13 cellular contexts compared by ENCODE assay signal in the genomic region with DNA sequence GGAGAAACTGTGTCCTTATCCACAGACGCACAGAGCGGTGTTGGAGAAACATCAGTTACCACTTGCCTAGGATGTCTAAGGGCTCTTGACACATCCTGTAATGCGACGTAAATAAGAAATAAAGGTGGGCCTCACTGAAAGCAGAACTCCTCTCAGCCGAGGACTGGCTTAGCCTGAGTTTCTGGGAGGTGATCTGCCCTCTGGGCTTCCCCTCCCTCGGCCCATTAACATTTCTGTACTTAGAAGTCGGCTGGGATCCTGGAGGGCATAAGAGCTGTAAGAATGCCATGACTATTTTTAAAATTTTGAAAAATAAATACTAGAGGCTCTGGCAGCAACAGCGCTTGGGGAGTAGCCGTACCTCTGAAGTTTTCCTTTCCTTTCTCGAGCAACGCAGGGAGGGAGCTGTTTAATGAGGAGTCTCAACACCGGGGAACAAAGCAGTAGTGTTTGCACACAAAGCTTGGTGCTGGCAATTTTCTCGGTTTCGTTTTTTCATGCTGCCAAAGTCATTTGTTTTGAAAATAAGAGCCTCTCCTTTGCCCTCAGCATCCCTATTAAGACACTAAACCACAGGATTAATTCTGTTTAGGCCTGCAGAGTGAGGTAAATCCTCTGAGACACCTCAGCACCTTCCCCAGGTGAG.
DNase-seq lines count a peak whose midpoint lies in the region; ATAC-seq and TF ChIP-seq lines count a peak whose summit lies in the region.
"Had no signal": no experiment of that assay in that cellular context is flagged by ENCODE, and none has a peak within 500 bp of the region (broad histone marks: within the 10 kb centered on the region; RNA-seq: fewer than 3 reads in every experiment).

No MANE protein-coding gene starts in this region.

- ATAC-seq in WTC11 (peak; percentile 67), HG03095 (IDR thresholded peaks at IDR 0.05; ENCODE audit: unreplicated experiment) (no peak)
- ATAC-seq: HCT116 had no signal

- intact Hi-C loops in prostate gland (cut with DNase I) = loop anchor here (10.0 kb wide), 1 partner anchor 184 kb away; no protein-coding TSS in a partner anchor

- CTCF ChIA-PET in WTC11 (lab: Charles Lee) = interaction anchor here (1.0 kb wide), 1 partner anchor 119 kb away, joined by 5 read pairs; no protein-coding TSS in a partner anchor

- no peaks in the 10 kb centered on the region for H3K36me3 Mint-ChIP-seq in WTC11

- no peaks in the 10 kb centered on the region for H3K4me1 ChIP-seq in prostate gland (replicated peaks)
- H3K4me1 ChIP-seq: BLaER1, parathyroid adenoma had no signal

- no peaks in the 10 kb centered on the region for H3K9me3 ChIP-seq in prostate gland
- H3K9me3 ChIP-seq: BLaER1 had no signal

- H3K27me3 Mint-ChIP-seq in WTC11 (ENCODE audit: low read depth) = no peaks in the 10 kb centered on the region

- TF ChIP-seq CTCF in WTC11 (IDR thresholded peaks at IDR 0.05) (no peak), prostate gland (IDR thresholded peaks at IDR 0.05) (no peak)

- POLR2A ChIA-PET in WTC11 (lab: Charles Lee) = no interaction called here

- H3K36me3 ChIP-seq in prostate gland = no peaks in the 10 kb centered on the region
- H3K36me3 ChIP-seq: BLaER1 had no signal

- DNase-seq in NCI-H146 treated with DMSO at 0.1 percent for 48 hours (lab: John Stamatoyannopoulos, UW; ENCODE audit: unreplicated experiment) = peak; percentile 26
- DNase-seq in WTC11 (ENCODE audit: low spot score) = no peak
- DNase-seq in inferior parietal cortex (ENCODE audit: extremely low spot score) = peak; percentile 52
- DNase-seq in prostate gland (ENCODE audit: low spot score) = peak; percentile 64
- no peak for DNase-seq in NCI-H1092 (lab: John Stamatoyannopoulos, UW)
- no peak for DNase-seq in mesenteric fat pad (ENCODE audit: low spot score)
- DNase-seq: activated effector memory CD4-positive, alpha-beta T cell treated with anti-CD3 and anti-CD28 coated beads, Interleukin-2, amount 50 U/mL, for 16 hours; cortex of kidney; Kasumi-1 had no signal

- H3K4me3 ChIP-seq in prostate gland = peak overlapping the region in 1 of 2 donors; percentile 2
- H3K4me3 ChIP-seq: BLaER1 had no signal

- H3K4me3 Mint-ChIP-seq in WTC11 = no peak overlapping the region

- H3K9me3 Mint-ChIP-seq in WTC11 = no peaks in the 10 kb centered on the region

- no peak for TF ChIP-seq POLR2A in prostate gland (IDR thresholded peaks at IDR 0.05)

- H3K4me1 Mint-ChIP-seq in WTC11 = peaks cover 11% of the 10 kb centered on the region

- 30% methylated on average over 14 of the region's 14 CpGs for WGBS in prostate gland

- no peaks in the 10 kb centered on the region for H3K27me3 ChIP-seq in prostate gland (replicated peaks; ENCODE audit: insufficient read depth)
- H3K27me3 ChIP-seq: BLaER1 had no signal

- peak overlapping the region; percentile 21 to 42 for H3K27ac ChIP-seq in prostate gland
- H3K27ac ChIP-seq: BLaER1, parathyroid adenoma had no signal

- H3K27ac Mint-ChIP-seq in WTC11 = peak overlapping the region; percentile 60; the same call in 1 of the 2 replicates

TF ChIP-seq in WTC11, 78 proteins besides CTCF, POLR2A, EP300 and RAD21:
- no peak for TF ChIP-seq TEAD4 (CRISPR knock-in tag; IDR thresholded peaks at IDR 0.05)
- no peak for TF ChIP-seq NR1H2 (CRISPR knock-in tag; IDR thresholded peaks at IDR 0.05)
- no peak for TF ChIP-seq ZNF423 (CRISPR knock-in tag; IDR thresholded peaks at IDR 0.05)
- no peak for TF ChIP-seq SP1 (CRISPR knock-in tag; conservative IDR thresholded peaks at IDR 0.05)
- TF ChIP-seq ZNF416 (CRISPR knock-in tag; IDR thresholded peaks at IDR 0.05) = no peak
- no peak for TF ChIP-seq ZNF219 (CRISPR knock-in tag; IDR thresholded peaks at IDR 0.05; ENCODE audit: borderline replicate concordance)
- no peak for TF ChIP-seq SMAD3 (CRISPR knock-in tag; IDR thresholded peaks at IDR 0.05; ENCODE audit: borderline replicate concordance)
- TF ChIP-seq, protein P1, sequence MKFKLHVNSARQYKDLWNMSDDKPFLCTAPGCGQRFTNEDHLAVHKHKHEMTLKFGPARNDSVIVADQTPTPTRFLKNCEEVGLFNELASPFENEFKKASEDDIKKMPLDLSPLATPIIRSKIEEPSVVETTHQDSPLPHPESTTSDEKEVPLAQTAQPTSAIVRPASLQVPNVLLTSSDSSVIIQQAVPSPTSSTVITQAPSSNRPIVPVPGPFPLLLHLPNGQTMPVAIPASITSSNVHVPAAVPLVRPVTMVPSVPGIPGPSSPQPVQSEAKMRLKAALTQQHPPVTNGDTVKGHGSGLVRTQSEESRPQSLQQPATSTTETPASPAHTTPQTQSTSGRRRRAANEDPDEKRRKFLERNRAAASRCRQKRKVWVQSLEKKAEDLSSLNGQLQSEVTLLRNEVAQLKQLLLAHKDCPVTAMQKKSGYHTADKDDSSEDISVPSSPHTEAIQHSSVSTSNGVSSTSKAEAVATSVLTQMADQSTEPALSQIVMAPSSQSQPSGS (CRISPR knock-in tag; IDR thresholded peaks at IDR 0.05; ENCODE audit: borderline replicate concordance, low read depth) = no peak
- TF ChIP-seq, protein P2, sequence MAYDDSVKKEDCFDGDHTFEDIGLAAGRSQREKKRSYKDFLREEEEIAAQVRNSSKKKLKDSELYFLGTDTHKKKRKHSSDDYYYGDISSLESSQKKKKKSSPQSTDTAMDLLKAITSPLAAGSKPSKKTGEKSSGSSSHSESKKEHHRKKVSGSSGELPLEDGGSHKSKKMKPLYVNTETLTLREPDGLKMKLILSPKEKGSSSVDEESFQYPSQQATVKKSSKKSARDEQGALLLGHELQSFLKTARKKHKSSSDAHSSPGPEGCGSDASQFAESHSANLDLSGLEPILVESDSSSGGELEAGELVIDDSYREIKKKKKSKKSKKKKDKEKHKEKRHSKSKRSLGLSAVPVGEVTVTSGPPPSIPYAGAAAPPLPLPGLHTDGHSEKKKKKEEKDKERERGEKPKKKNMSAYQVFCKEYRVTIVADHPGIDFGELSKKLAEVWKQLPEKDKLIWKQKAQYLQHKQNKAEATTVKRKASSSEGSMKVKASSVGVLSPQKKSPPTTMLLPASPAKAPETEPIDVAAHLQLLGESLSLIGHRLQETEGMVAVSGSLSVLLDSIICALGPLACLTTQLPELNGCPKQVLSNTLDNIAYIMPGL (CRISPR knock-in tag; IDR thresholded peaks at IDR 0.05) = no peak
- TF ChIP-seq, protein P3, sequence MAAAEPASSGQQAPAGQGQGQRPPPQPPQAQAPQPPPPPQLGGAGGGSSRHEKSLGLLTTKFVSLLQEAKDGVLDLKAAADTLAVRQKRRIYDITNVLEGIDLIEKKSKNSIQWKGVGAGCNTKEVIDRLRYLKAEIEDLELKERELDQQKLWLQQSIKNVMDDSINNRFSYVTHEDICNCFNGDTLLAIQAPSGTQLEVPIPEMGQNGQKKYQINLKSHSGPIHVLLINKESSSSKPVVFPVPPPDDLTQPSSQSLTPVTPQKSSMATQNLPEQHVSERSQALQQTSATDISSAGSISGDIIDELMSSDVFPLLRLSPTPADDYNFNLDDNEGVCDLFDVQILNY (CRISPR knock-in tag; IDR thresholded peaks at IDR 0.05) = no peak
- TF ChIP-seq, protein P4, sequence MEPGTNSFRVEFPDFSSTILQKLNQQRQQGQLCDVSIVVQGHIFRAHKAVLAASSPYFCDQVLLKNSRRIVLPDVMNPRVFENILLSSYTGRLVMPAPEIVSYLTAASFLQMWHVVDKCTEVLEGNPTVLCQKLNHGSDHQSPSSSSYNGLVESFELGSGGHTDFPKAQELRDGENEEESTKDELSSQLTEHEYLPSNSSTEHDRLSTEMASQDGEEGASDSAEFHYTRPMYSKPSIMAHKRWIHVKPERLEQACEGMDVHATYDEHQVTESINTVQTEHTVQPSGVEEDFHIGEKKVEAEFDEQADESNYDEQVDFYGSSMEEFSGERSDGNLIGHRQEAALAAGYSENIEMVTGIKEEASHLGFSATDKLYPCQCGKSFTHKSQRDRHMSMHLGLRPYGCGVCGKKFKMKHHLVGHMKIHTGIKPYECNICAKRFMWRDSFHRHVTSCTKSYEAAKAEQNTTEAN (CRISPR knock-in tag; IDR thresholded peaks at IDR 0.05) = no peak
- TF ChIP-seq GRHL2 (CRISPR knock-in tag; IDR thresholded peaks at IDR 0.05; ENCODE audit: insufficient replicate concordance, severe bottlenecking) = no peak
- TF ChIP-seq ZNF263 (CRISPR knock-in tag; IDR thresholded peaks at IDR 0.05; ENCODE audit: low read depth) = no peak
- TF ChIP-seq TCF7 (CRISPR knock-in tag; IDR thresholded peaks at IDR 0.05; ENCODE audit: low read depth) = no peak
TF ChIP-seq in WTC11: peak in this region for 0.

Comparison
In these comparisons a context has a peak if more than half of its experiments do, and no peak if none do; other contexts are left out.
1. DNase-seq: peak in NCI-H146 treated with DMSO at 0.1 percent for 48 hours (single experiment), inferior parietal cortex (single experiment) and prostate gland (single experiment); none in WTC11 (single experiment), NCI-H1092 (single experiment) and mesenteric fat pad (single experiment).